In genomic region chr19:1018393-1018792, GRCh38 we compare ENCODE assay signal across 13 cellular contexts. TPM values are rescaled to one million over a fixed set of nuclear protein-coding genes. Genes with fewer than 3 reads are reported as not detected.
A peak's percentile ranks its signal among the peaks of the same experiment; 100 is the strongest.
DNase-seq lines count a peak whose midpoint lies in the region; ATAC-seq and TF ChIP-seq lines count a peak whose summit lies in the region.
"Had no signal": no experiment of that assay in that cellular context is flagged by ENCODE, and none has a peak within 500 bp of the region (broad histone marks: within the 10 kb centered on the region; RNA-seq: fewer than 3 reads in every experiment).

No MANE protein-coding gene starts in this region.

- CTCF ChIA-PET in activated CD8-positive, alpha-beta memory T cell treated with anti-CD3 and anti-CD28 coated beads, Interleukin-2, amount 10 ng/mL, durations not matched to agents 7 days and 5 days (lab: Charles Lee) = interaction anchor here (0.7 to 1.4 kb wide), 4 partner anchors 9 to 155 kb away, joined by 3 to 5 read pairs (median 4); no protein-coding TSS in a partner anchor
- CTCF ChIA-PET in OCI-LY7 (lab: Charles Lee; ENCODE audit: unreplicated experiment) = no interaction called here

- no peak for ATAC-seq in activated CD8-positive, alpha-beta memory T cell treated with anti-CD3 and anti-CD28 coated beads, Interleukin-2, amount 10 ng/mL, durations not matched to agents 7 days and 5 days
- no peak for ATAC-seq in effector memory CD8-positive, alpha-beta T cell (replicated peaks)
- no peak for ATAC-seq in stimulated activated effector memory CD8-positive, alpha-beta T cell treated with anti-CD3 and anti-CD28 coated beads, Interleukin-12 subunit alpha, Interleukin-12 subunit beta, amount 100 ng/mL, for 72 hours
- no peak for ATAC-seq in GM21367 (IDR thresholded peaks at IDR 0.05; ENCODE audit: unreplicated experiment)

- H3K27me3 Mint-ChIP-seq in activated CD8-positive, alpha-beta memory T cell treated with anti-CD3 and anti-CD28 coated beads, Interleukin-2, amount 10 ng/mL, durations not matched to agents 7 days and 5 days = no peaks in the 10 kb centered on the region
- no peaks in the 10 kb centered on the region for H3K27me3 Mint-ChIP-seq in effector memory CD8-positive, alpha-beta T cell

- no peaks in the 10 kb centered on the region for H3K9me2 ChIP-seq in OCI-LY7 (ENCODE audit: insufficient read depth, low read length)

- H3K27ac ChIP-seq in OCI-LY7 (ENCODE audit: low read depth, low read length, poor library complexity, severe bottlenecking) = no peak overlapping the region

- H3K4me1 Mint-ChIP-seq in activated CD8-positive, alpha-beta memory T cell treated with anti-CD3 and anti-CD28 coated beads, Interleukin-2, amount 10 ng/mL, durations not matched to agents 7 days and 5 days = peaks cover 48% of the 10 kb centered on the region
- H3K4me1 Mint-ChIP-seq in effector memory CD8-positive, alpha-beta T cell (ENCODE audit: low read depth in 2 of 2) = peaks cover 32 to 43% of the 10 kb centered on the region in 2 donors
- H3K4me1 Mint-ChIP-seq in stimulated activated effector memory CD8-positive, alpha-beta T cell treated with anti-CD3 and anti-CD28 coated beads, Interleukin-12 subunit alpha, Interleukin-12 subunit beta, amount 100 ng/mL, for 72 hours = peaks cover 58% of the 10 kb centered on the region

- H3K4me3 ChIP-seq in OCI-LY7 (ENCODE audit: low read depth, low read length, poor library complexity, severe bottlenecking) = peak overlapping the region; percentile 96

- no peak overlapping the region for H2AFZ ChIP-seq in OCI-LY7 (ENCODE audit: low read length)

- peaks cover 62% of the 10 kb centered on the region for H3K79me2 ChIP-seq in OCI-LY7 (ENCODE audit: insufficient read depth, low read depth, low read length)

- peaks cover 10% of the 10 kb centered on the region for H4K20me1 ChIP-seq in OCI-LY7 (ENCODE audit: insufficient read depth, low read length)

- peak overlapping the region; percentile 70 for H3K27ac Mint-ChIP-seq in activated CD8-positive, alpha-beta memory T cell treated with anti-CD3 and anti-CD28 coated beads, Interleukin-2, amount 10 ng/mL, durations not matched to agents 7 days and 5 days
- peak overlapping the region; percentile 100 for H3K27ac Mint-ChIP-seq in effector memory CD8-positive, alpha-beta T cell
- H3K27ac Mint-ChIP-seq in stimulated activated effector memory CD8-positive, alpha-beta T cell treated with anti-CD3 and anti-CD28 coated beads, Interleukin-12 subunit alpha, Interleukin-12 subunit beta, amount 100 ng/mL, for 72 hours = peak overlapping the region; percentile 91

- no peak for TF ChIP-seq CTCF in OCI-LY7 (conservative IDR thresholded peaks at IDR 0.05; ENCODE audit: low read length)

- no TSS peak for BruUV-seq in OCI-LY7 (replicated peaks; lab: Mats Ljungman, UMichigan)

- DNase-seq in activated CD8-positive, alpha-beta memory T cell treated with anti-CD3 and anti-CD28 coated beads, Interleukin-2, amount 10 ng/mL, durations not matched to agents 7 days and 5 days = no peak
- no peak for DNase-seq in activated CD8-positive, alpha-beta memory T cell treated with anti-CD3 and anti-CD28 coated beads, Interleukin-2, amount 50 U/mL, for 4 hours
- DNase-seq in OCI-LY7 (ENCODE audit: low spot score) = no peak
- no peak for DNase-seq in effector memory CD8-positive, alpha-beta T cell
- no peak for DNase-seq in stimulated activated effector memory CD8-positive, alpha-beta T cell treated with anti-CD3 and anti-CD28 coated beads, Interleukin-12 subunit alpha, Interleukin-12 subunit beta, amount 100 ng/mL, for 72 hours (ENCODE audit: low spot score in 2 of 2)
- DNase-seq in SKM-1 (lab: John Stamatoyannopoulos, UW; ENCODE audit: unreplicated experiment) = no peak
- DNase-seq in NAMALWA (ENCODE audit: low spot score) = no peak
- DNase-seq: activated naive CD4-positive, alpha-beta T cell treated with anti-CD3 and anti-CD28 coated beads, Interleukin-2, amount 50 U/mL, for 16 hours; H7; kidney; retina had no signal

- POLR2A ChIA-PET in OCI-LY7 (lab: Charles Lee) = no interaction called here

- peak overlapping the region; percentile 94 for H3K4me3 Mint-ChIP-seq in activated CD8-positive, alpha-beta memory T cell treated with anti-CD3 and anti-CD28 coated beads, Interleukin-2, amount 10 ng/mL, durations not matched to agents 7 days and 5 days
- peak overlapping the region; percentile 92 for H3K4me3 Mint-ChIP-seq in effector memory CD8-positive, alpha-beta T cell
- peak overlapping the region; percentile 93 for H3K4me3 Mint-ChIP-seq in stimulated activated effector memory CD8-positive, alpha-beta T cell treated with anti-CD3 and anti-CD28 coated beads, Interleukin-12 subunit alpha, Interleukin-12 subunit beta, amount 100 ng/mL, for 72 hours

- H3K36me3 Mint-ChIP-seq in activated CD8-positive, alpha-beta memory T cell treated with anti-CD3 and anti-CD28 coated beads, Interleukin-2, amount 10 ng/mL, durations not matched to agents 7 days and 5 days = peaks cover 8% of the 10 kb centered on the region
- peaks cover 61% of the 10 kb centered on the region for H3K36me3 Mint-ChIP-seq in effector memory CD8-positive, alpha-beta T cell (ENCODE audit: insufficient read depth)
- H3K36me3 Mint-ChIP-seq in stimulated activated effector memory CD8-positive, alpha-beta T cell treated with anti-CD3 and anti-CD28 coated beads, Interleukin-12 subunit alpha, Interleukin-12 subunit beta, amount 100 ng/mL, for 72 hours = peaks cover 74% of the 10 kb centered on the region

- peak overlapping the region; percentile 94 for H3K4me2 ChIP-seq in OCI-LY7 (ENCODE audit: low read length)

- no peaks in the 10 kb centered on the region for H3K9me3 Mint-ChIP-seq in activated CD8-positive, alpha-beta memory T cell treated with anti-CD3 and anti-CD28 coated beads, Interleukin-2, amount 10 ng/mL, durations not matched to agents 7 days and 5 days (ENCODE audit: low read depth)
- H3K9me3 Mint-ChIP-seq in effector memory CD8-positive, alpha-beta T cell = no peaks in the 10 kb centered on the region
- no peaks in the 10 kb centered on the region for H3K9me3 Mint-ChIP-seq in stimulated activated effector memory CD8-positive, alpha-beta T cell treated with anti-CD3 and anti-CD28 coated beads, Interleukin-12 subunit alpha, Interleukin-12 subunit beta, amount 100 ng/mL, for 72 hours

- H3K4me1 ChIP-seq in OCI-LY7 (ENCODE audit: insufficient read depth, low read length, poor library complexity, severe bottlenecking) = peaks cover 51% of the 10 kb centered on the region

- H3K9me3 ChIP-seq in OCI-LY7 (ENCODE audit: low read length) = no peaks in the 10 kb centered on the region

- intact Hi-C loops in OCI-LY7 (cut with micrococcal nuclease; ENCODE audit: unreplicated experiment) = no loop called here

- H3K36me3 ChIP-seq in OCI-LY7 (ENCODE audit: insufficient read depth, low read length) = peaks cover 62% of the 10 kb centered on the region

RNA-seq across cellular contexts. Expression of gene TMEM259, which starts 2.5 kb away (rescaled TPM):
- 100 to 1,000 TPM; 172 to 212 TPM for total RNA-seq in activated CD8-positive, alpha-beta memory T cell treated with anti-CD3 and anti-CD28 coated beads, Interleukin-2, amount 10 ng/mL, durations not matched to agents 7 days and 5 days
- 131 and 169 TPM in 2 replicates for total RNA-seq in OCI-LY7 (2014; rRNA removed; shearing (Covaris generic))
- total RNA-seq in OCI-LY7 (2022) = 195 and 204 TPM in 2 replicates

RNA-seq across cellular contexts. Expression of gene RNU6-2, which starts 2.9 kb away (rescaled TPM):
- not detected for total RNA-seq in activated CD8-positive, alpha-beta memory T cell treated with anti-CD3 and anti-CD28 coated beads, Interleukin-2, amount 10 ng/mL, durations not matched to agents 7 days and 5 days
- total RNA-seq in OCI-LY7 (2014; rRNA removed; shearing (Covaris generic)) = not detected in 2 replicates
- total RNA-seq in OCI-LY7 (2022) = not detected in 2 replicates
- total RNA-seq: H7; kidney; T-helper 1 cell treated with Interleukin-12 subunit alpha and Interleukin-12 subunit beta and Interleukin-4 antibody, amounts not matched to agents 30 ng/mL and 1 ng/mL, for 36 hours had no signal

RNA-seq across cellular contexts. Expression of gene CNN2, which starts 8.0 kb away (rescaled TPM):
- total RNA-seq in activated CD8-positive, alpha-beta memory T cell treated with anti-CD3 and anti-CD28 coated beads, Interleukin-2, amount 10 ng/mL, durations not matched to agents 7 days and 5 days = 100 to 1,000 TPM; 295 to 296 TPM
- total RNA-seq in OCI-LY7 (2014; rRNA removed; shearing (Covaris generic)) = 51.5 and 73.7 TPM in 2 replicates
- 126 and 127 TPM in 2 replicates for total RNA-seq in OCI-LY7 (2022)

RNA-seq across cellular contexts. Expression of gene GRIN3B, which starts 18.2 kb away (rescaled TPM):
- not detected for total RNA-seq in activated CD8-positive, alpha-beta memory T cell treated with anti-CD3 and anti-CD28 coated beads, Interleukin-2, amount 10 ng/mL, durations not matched to agents 7 days and 5 days
- total RNA-seq in OCI-LY7 (2014; rRNA removed; shearing (Covaris generic)) = 0.05 TPM in 1 of 2 replicates, not detected in the other
- total RNA-seq in OCI-LY7 (2022) = not detected in 2 replicates
- total RNA-seq: T-helper 1 cell treated with Interleukin-12 subunit alpha and Interleukin-12 subunit beta and Interleukin-4 antibody, amounts not matched to agents 30 ng/mL and 1 ng/mL, for 36 hours had no signal

RNA-seq across cellular contexts. Expression of gene ABCA7, which starts 21.5 kb away (rescaled TPM):
- total RNA-seq in activated CD8-positive, alpha-beta memory T cell treated with anti-CD3 and anti-CD28 coated beads, Interleukin-2, amount 10 ng/mL, durations not matched to agents 7 days and 5 days = 10 to 100 TPM; 62.7 to 72.9 TPM
- 22.5 and 43.3 TPM in 2 replicates for total RNA-seq in OCI-LY7 (2014; rRNA removed; shearing (Covaris generic))
- total RNA-seq in OCI-LY7 (2022) = 66.6 and 74.4 TPM in 2 replicates
